In genomic region chr2:77104554-77104953, GRCh38 we compare ENCODE assay signal across 1 cellular context.
TF ChIP-seq lines count a peak whose summit lies in the region.

No MANE protein-coding gene starts in this region.

TF ChIP-seq in HepG2, 621 proteins besides CTCF, POLR2A, EP300 and RAD21:
- TF ChIP-seq STAG1 (CRISPR knock-in tag; IDR thresholded peaks at IDR 0.05) (peak; percentile 61), ELF3 (CRISPR knock-in tag; IDR thresholded peaks at IDR 0.05) (no peak), ZNF816 (CRISPR knock-in tag; IDR thresholded peaks at IDR 0.05; ENCODE audit: borderline replicate concordance) (no peak)
TF ChIP-seq in HepG2: peak in this region for 1.
